In genomic region chr5:139276426-139276825, GRCh38 we compare ENCODE assay signal across 13 cellular contexts. TPM values are rescaled to one million over a fixed set of nuclear protein-coding genes. Genes with fewer than 3 reads are reported as not detected.
DNase-seq lines count a peak whose midpoint lies in the region; ATAC-seq and TF ChIP-seq lines count a peak whose summit lies in the region.
"Had no signal": no experiment of that assay in that cellular context is flagged by ENCODE, and none has a peak within 500 bp of the region (broad histone marks: within the 10 kb centered on the region; RNA-seq: fewer than 3 reads in every experiment).

No MANE protein-coding gene starts in this region.

- H3K4me1 ChIP-seq in right atrium auricular region (peaks cover 0 to 32% of the 10 kb centered on the region in 2 donors), PC-9 (replicated peaks; ENCODE audit: insufficient read depth) (peaks cover 64% of the 10 kb centered on the region)

- H3K4me3 Mint-ChIP-seq in type B pancreatic cell, result peak overlapping the region; percentile 81

- in situ Hi-C loops in GM13977 (cut with MboI; ENCODE audit: low pct_unique_long_range_greater_than_20kb, low sequenced_read_pairs, unreplicated experiment), result no loop called here

- H3K27me3 ChIP-seq in right atrium auricular region (no peaks in the 10 kb centered on the region), PC-9 (ENCODE audit: insufficient read depth, low read depth) (no peaks in the 10 kb centered on the region)
- H3K27me3 ChIP-seq: colonic mucosa, SJSA1 had no signal

- no peak for TF ChIP-seq POLR2A in erythroblast (IDR thresholded peaks at IDR 0.05; ENCODE audit: low read length)

- peaks cover 25% of the 10 kb centered on the region for H3K36me3 ChIP-seq in right atrium auricular region
- H3K36me3 ChIP-seq in PC-9 (ENCODE audit: low read depth), result peaks cover 60% of the 10 kb centered on the region
- H3K36me3 ChIP-seq: colonic mucosa had no signal

- no peak for ATAC-seq in left cardiac atrium
- ATAC-seq: CD8-positive, alpha-beta T cell had no signal

- H3K4me2 ChIP-seq in PC-9, result peak overlapping the region; percentile 99

- H3F3A ChIP-seq in PC-9 (ENCODE audit: insufficient read depth, low read depth), result peaks cover 67% of the 10 kb centered on the region

- POLR2A ChIA-PET in PC-9 (lab: Charles Lee; ENCODE audit: unreplicated experiment), result interaction anchor here (0.5 to 1.1 kb wide), 7 partner anchors 18 to 780 kb away, joined by 3 to 12 read pairs (median 5); partner anchors contain the start of gene HSPA9

- H3K9me3 ChIP-seq in right atrium auricular region, result no peaks in the 10 kb centered on the region
- H3K9me3 ChIP-seq in PC-9 (ENCODE audit: insufficient read depth, low read depth), result no peaks in the 10 kb centered on the region
- H3K9me3 ChIP-seq: colonic mucosa, SJSA1 had no signal

- TF ChIP-seq CTCF in right atrium auricular region (IDR thresholded peaks at IDR 0.05) (no peak), PC-9 (conservative IDR thresholded peaks at IDR 0.05) (no peak), fibroblast of mammary gland (conservative IDR thresholded peaks at IDR 0.05; ENCODE audit: control insufficient read depth, insufficient read depth, low read depth, low read length) (no peak), type B pancreatic cell (conservative IDR thresholded peaks at IDR 0.05) (no peak), GM13977 (IDR thresholded peaks at IDR 0.05; ENCODE audit: extremely low read depth, insufficient read depth, missing control alignments) (no peak)

- CTCF ChIA-PET in PC-9 (lab: Charles Lee), result interaction anchor here (0.6 kb wide), 2 partner anchors 42 to 338 kb away, joined by 4 to 10 read pairs; no protein-coding TSS in a partner anchor

- H4K20me1 ChIP-seq in PC-9 (ENCODE audit: insufficient read depth), result peaks cover 48% of the 10 kb centered on the region

- H3K27ac Mint-ChIP-seq in type B pancreatic cell, result peak overlapping the region; percentile 80

- H3K4me3 ChIP-seq in right atrium auricular region, result no peak overlapping the region
- H3K4me3 ChIP-seq in PC-9, result peak overlapping the region; percentile 92
- peak overlapping the region; percentile 43 for H3K4me3 ChIP-seq in fibroblast of mammary gland (ENCODE audit: control insufficient read depth, low read depth, low read length)
- H3K4me3 ChIP-seq: colonic mucosa, SJSA1 had no signal

- peak overlapping the region; percentile 31 to 37 for H3K27ac ChIP-seq in right atrium auricular region
- peak overlapping the region; percentile 81 for H3K27ac ChIP-seq in PC-9
- H3K27ac ChIP-seq: colonic mucosa, SJSA1 had no signal

- BruUV-seq in PC-9 (replicated peaks; lab: Mats Ljungman, UMichigan), result no TSS peak

- no peak overlapping the region for H2AFZ ChIP-seq in PC-9

- peaks cover 71% of the 10 kb centered on the region for H3K79me2 ChIP-seq in PC-9 (ENCODE audit: low read depth)

- no peaks in the 10 kb centered on the region for H3K9me2 ChIP-seq in PC-9 (ENCODE audit: insufficient read depth)

- DNase-seq in right atrium auricular region (ENCODE audit: low spot score) (no peak), left cardiac atrium (no peak), PC-9 (peak in 1 of 2 experiments; percentile 82), fibroblast of mammary gland (ENCODE audit: low read depth) (no peak), type B pancreatic cell (ENCODE audit: extremely low spot score, unreplicated experiment) (no peak), GM13977 (ENCODE audit: low spot score) (no peak), erythroblast (lab: John Stamatoyannopoulos, UW) (no peak)
- DNase-seq in effector CD4-positive, alpha-beta T cell, result no peak
- DNase-seq: CD8-positive, alpha-beta T cell; HCEC 1CT; NCI-H2171 had no signal

- H3K4me1 Mint-ChIP-seq in type B pancreatic cell (ENCODE audit: unreplicated experiment), result peaks cover 34% of the 10 kb centered on the region

- no peaks in the 10 kb centered on the region for H3K27me3 Mint-ChIP-seq in type B pancreatic cell

- H3K9me3 Mint-ChIP-seq in type B pancreatic cell, result no peaks in the 10 kb centered on the region
- H3K9me3 Mint-ChIP-seq: CD8-positive, alpha-beta T cell had no signal

- intact Hi-C loops in left cardiac atrium (cut with DNase I) (no loop called here), PC-9 (cut with micrococcal nuclease; ENCODE audit: unreplicated experiment) (loop anchor here (10.0 kb wide), 1 partner anchor 522 kb away; the partner anchor contains the start of gene CTNNA1)

- peaks cover 10% of the 10 kb centered on the region for H3K36me3 Mint-ChIP-seq in type B pancreatic cell

RNA-seq across cellular contexts. Expression of gene MATR3, which starts 17.1 kb away (rescaled TPM):
- total RNA-seq in right atrium auricular region, result 100 to 1,000 TPM; 131 to 159 TPM
- 100 to 1,000 TPM; 104 to 162 TPM for total RNA-seq in left cardiac atrium
- total RNA-seq in PC-9 (2021), result 129 and 145 TPM in 2 replicates
- 185 and 276 TPM in 2 replicates for total RNA-seq in type B pancreatic cell (ENCODE audit: low replicate concordance)

Comparison
In these comparisons a context has a peak if more than half of its experiments do, and no peak if none do; other contexts are left out.
1. H3K4me3 ChIP-seq: peak in PC-9 (single experiment) and fibroblast of mammary gland (single experiment); none in right atrium auricular region (0 of 2).